Comparison of ENCODE assay signal across 9 cellular contexts in the genomic region with DNA sequence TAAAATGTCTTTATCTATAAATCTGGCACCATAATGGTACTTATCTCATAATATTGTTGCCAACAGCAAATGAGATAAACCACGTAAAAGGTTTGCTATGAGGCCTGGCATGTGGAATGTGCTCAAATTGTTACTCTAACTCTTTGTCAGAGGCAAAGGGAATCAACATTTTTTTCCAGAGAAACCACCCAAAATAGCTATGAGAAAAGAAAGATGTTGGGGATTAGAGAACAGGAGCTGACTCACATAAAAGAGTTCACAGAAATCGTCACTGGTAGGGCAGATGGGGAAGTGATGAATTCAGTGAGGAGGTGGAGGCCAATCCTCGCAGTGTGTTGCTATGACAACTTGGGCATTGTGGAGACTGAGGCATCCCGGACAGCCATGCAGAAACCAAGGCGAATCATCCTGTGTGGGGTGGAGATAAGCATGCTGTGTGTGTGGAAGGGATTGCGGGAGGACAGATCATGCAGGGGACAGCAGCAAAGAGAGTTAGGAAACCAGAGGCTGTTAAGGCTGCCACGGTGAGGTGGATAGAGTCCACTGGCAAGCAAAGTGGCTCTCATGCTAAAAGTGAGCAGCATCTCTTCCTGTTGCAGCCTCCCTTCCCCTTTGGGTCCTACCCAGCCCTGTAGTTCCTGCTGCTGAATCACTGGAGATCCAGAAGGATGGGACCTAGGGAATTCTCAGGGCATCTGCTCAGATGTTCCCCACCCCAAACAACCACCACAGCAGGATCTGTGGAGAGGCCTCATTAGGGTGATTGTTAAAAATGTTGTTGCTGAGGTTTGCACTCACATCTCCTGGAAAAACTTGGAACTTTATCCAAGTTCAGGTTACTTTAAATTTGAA.
DNase-seq lines count a peak whose midpoint lies in the region; ATAC-seq, FAIRE-seq and TF ChIP-seq lines count a peak whose summit lies in the region.
"Had no signal": no experiment of that assay in that cellular context is flagged by ENCODE, and none has a peak within 500 bp of the region (broad histone marks: within the 10 kb centered on the region; RNA-seq: fewer than 3 reads in every experiment).

No MANE protein-coding gene starts in this region.

- POLR2A ChIA-PET in A673 (lab: Charles Lee; ENCODE audit: low non-redundant PET), result interaction anchor here (0.7 kb wide), 1 partner anchor 592 kb away, joined by 3 read pairs; a partner anchor contains a TSS

- H3K9me3 ChIP-seq in A673 (ENCODE audit: low read depth, low read length, poor library complexity, severe bottlenecking) (no peaks in the 10 kb centered on the region), esophagus squamous epithelium (no peaks in the 10 kb centered on the region)

- no peaks in the 10 kb centered on the region for H3K36me3 ChIP-seq in A673 (ENCODE audit: insufficient read depth, low read length, poor library complexity, severe bottlenecking)
- no peaks in the 10 kb centered on the region for H3K36me3 ChIP-seq in esophagus squamous epithelium

- peak overlapping the region; percentile 81 for H3K27ac ChIP-seq in A673 (ENCODE audit: low read depth, low read length, poor library complexity, severe bottlenecking)
- peak overlapping the region; percentile 39 to 81 (median 72) for H3K27ac ChIP-seq in esophagus squamous epithelium

- BruUV-seq in A673 (replicated peaks; lab: Mats Ljungman, UMichigan), result no TSS peak

- H3K27me3 ChIP-seq in A673 (replicated peaks; ENCODE audit: insufficient read depth, low read depth, low read length, poor library complexity), result no peaks in the 10 kb centered on the region
- no peaks in the 10 kb centered on the region for H3K27me3 ChIP-seq in esophagus squamous epithelium

- TF ChIP-seq POLR2A in esophagus squamous epithelium (IDR thresholded peaks at IDR 0.05), result no peak

- H3K4me3 ChIP-seq in A673 (ENCODE audit: low read depth, low read length, poor library complexity, severe bottlenecking) (no peak overlapping the region), esophagus squamous epithelium (no peak overlapping the region)

- DNase-seq in A673 (ENCODE audit: low spot score), result peak; percentile 66
- peak; percentile 89 for DNase-seq in NCI-H226
- DNase-seq in activated T-cell treated with anti-CD3 and anti-CD28 coated beads, Interleukin-2, amount 50 U/mL, for 1 hour, result peak; percentile 64
- no peak for DNase-seq in esophagus squamous epithelium (lab: John Stamatoyannopoulos, UW)
- DNase-seq in posterior vena cava (ENCODE audit: low spot score), result peak; percentile 87
- peak; percentile 69 for DNase-seq in urothelium cell line (ENCODE audit: low spot score)
- no peak for DNase-seq in DMS153 (lab: John Stamatoyannopoulos, UW)

- CTCF ChIA-PET in A673 (lab: Charles Lee), result no interaction called here

- WGBS in esophagus squamous epithelium, 2 donors, result 28 to 47% methylated on average over 7 of the region's 7 CpGs

- TF ChIP-seq CTCF in A673 (conservative IDR thresholded peaks at IDR 0.05; ENCODE audit: low read depth, low read length) (no peak), esophagus squamous epithelium (IDR thresholded peaks at IDR 0.05) (no peak)

- H3K4me1 ChIP-seq in A673 (ENCODE audit: insufficient read depth, low read length, poor library complexity, severe bottlenecking), result peaks cover 87% of the 10 kb centered on the region
- H3K4me1 ChIP-seq in esophagus squamous epithelium, result peaks cover 6 to 76% (median 42%) of the 10 kb centered on the region in 3 donors

- ATAC-seq in HG03342 (IDR thresholded peaks at IDR 0.05; ENCODE audit: unreplicated experiment), result no peak

- intact Hi-C loops in A673 (cut with micrococcal nuclease; ENCODE audit: unreplicated experiment) (loop anchor here (5.0 kb wide), 3 partner anchors 42 to 207 kb away; no protein-coding TSS in a partner anchor), esophagus squamous epithelium (cut with DNase I) (no loop called here), posterior vena cava (cut with DNase I) (no loop called here)

- peak; percentile 88 for FAIRE-seq in urothelium cell line (lab: Jason Lieb, UNC)
- FAIRE-seq: G401.6 had no signal

Comparison
In these comparisons a context has a peak if more than half of its experiments do, and no peak if none do; other contexts are left out.
1. DNase-seq: peak in A673 (single experiment), NCI-H226 (single experiment), activated T-cell treated with anti-CD3 and anti-CD28 coated beads, Interleukin-2, amount 50 U/mL, for 1 hour (single experiment), posterior vena cava (single experiment) and urothelium cell line (single experiment); none in esophagus squamous epithelium (single experiment) and DMS153 (single experiment).